In the genomic region with DNA sequence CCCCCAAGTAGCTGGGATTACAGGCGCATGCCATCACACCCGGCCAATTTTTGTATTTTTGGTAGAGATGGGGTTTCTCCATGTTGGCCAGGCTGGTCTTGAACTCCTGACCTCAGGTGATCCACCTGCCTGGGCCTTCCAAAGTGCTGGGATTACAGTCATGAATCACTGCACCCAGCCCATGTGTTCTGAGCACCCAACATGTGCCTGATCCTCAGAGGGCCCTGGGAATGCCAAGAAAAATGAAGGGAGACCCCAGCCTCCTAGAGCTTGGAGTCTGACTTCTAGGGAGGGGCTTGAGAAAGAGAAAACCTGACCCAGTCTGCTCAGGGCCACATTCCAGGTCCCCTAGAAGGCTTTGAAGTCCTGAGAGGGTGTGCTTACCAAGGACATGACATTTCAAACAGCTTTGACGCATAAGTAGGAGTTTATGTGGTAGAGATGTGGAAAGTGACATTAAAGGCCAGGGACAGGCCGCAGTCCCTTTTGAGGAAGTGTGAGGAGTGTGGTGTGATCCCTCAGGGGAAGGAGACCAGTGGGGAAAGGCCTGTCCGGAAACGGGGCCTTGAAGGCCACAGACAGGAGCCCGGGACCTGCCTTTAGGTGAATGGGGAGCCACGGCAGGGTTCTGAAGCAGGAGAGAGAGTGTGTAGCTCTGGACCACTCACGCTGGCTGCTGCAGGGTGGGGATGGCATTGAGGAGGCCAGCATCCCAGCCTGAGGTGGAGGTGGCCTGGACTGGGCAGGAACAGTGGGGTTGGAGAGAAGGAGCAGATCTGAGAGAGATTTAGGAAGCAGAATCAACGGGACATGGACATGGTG, we compare ENCODE assay signal across 15 cellular contexts. TPM values are rescaled to one million over a fixed set of nuclear protein-coding genes. Genes with fewer than 3 reads are reported as not detected.
DNase-seq lines count a peak whose midpoint lies in the region; ATAC-seq and TF ChIP-seq lines count a peak whose summit lies in the region.
"Had no signal": no experiment of that assay in that cellular context is flagged by ENCODE, and none has a peak within 500 bp of the region (broad histone marks: within the 10 kb centered on the region; RNA-seq: fewer than 3 reads in every experiment).

No MANE protein-coding gene starts in this region.

- H3K4me3 Mint-ChIP-seq in naive thymus-derived CD4-positive, alpha-beta T cell: no peak overlapping the region
- no peak overlapping the region for H3K4me3 Mint-ChIP-seq in natural killer cell
- H3K4me3 Mint-ChIP-seq: neural crest cell had no signal

- WGBS in esophagus muscularis mucosa: 81% methylated on average over 10 of the region's 10 CpGs

- TF ChIP-seq POLR2A in Peyer's patch (IDR thresholded peaks at IDR 0.05) (no peak), esophagus muscularis mucosa (IDR thresholded peaks at IDR 0.05; ENCODE audit: low read depth) (no peak)

- peak in 2 of 3 donors; percentile 37 to 52 for DNase-seq in Peyer's patch
- DNase-seq in naive thymus-derived CD4-positive, alpha-beta T cell: no peak
- no peak for DNase-seq in LoVo (ENCODE audit: low spot score)
- no peak for DNase-seq in natural killer cell
- DNase-seq in esophagus muscularis mucosa (ENCODE audit: extremely low spot score): no peak
- DNase-seq in stimulated activated CD4-positive, alpha-beta T cell treated with anti-CD3 and anti-CD28 coated beads, Interleukin-4, amount 100 ng/mL, for 4 hours: no peak
- DNase-seq: activated naive CD4-positive, alpha-beta T cell treated with anti-CD3 and anti-CD28 coated beads, Interleukin-2, amount 50 U/mL, for 16 hours; foreskin melanocyte; left colon; NCI-H446; SHP77 treated with DMSO at 0.1 percent for 48 hours had no signal

- ATAC-seq in GM21717 (IDR thresholded peaks at IDR 0.05; ENCODE audit: unreplicated experiment) (peak; percentile 30), natural killer cell (no peak)
- ATAC-seq in naive thymus-derived CD4-positive, alpha-beta T cell: peak; percentile 57
- ATAC-seq: left colon had no signal

- TF ChIP-seq CTCF in GM12875 (IDR thresholded peaks at IDR 0.05; ENCODE audit: borderline replicate concordance, insufficient read depth, low read depth, low read length): no peak
- TF ChIP-seq CTCF in Peyer's patch (IDR thresholded peaks at IDR 0.05): no peak
- TF ChIP-seq CTCF in natural killer cell (IDR thresholded peaks at IDR 0.05): no peak
- no peak for TF ChIP-seq CTCF in esophagus muscularis mucosa (IDR thresholded peaks at IDR 0.05)

- no peaks in the 10 kb centered on the region for H3K9me3 Mint-ChIP-seq in naive thymus-derived CD4-positive, alpha-beta T cell
- no peaks in the 10 kb centered on the region for H3K9me3 Mint-ChIP-seq in natural killer cell
- H3K9me3 Mint-ChIP-seq: neural crest cell had no signal

- H3K9me3 ChIP-seq in Peyer's patch (no peaks in the 10 kb centered on the region), esophagus muscularis mucosa (no peaks in the 10 kb centered on the region)
- no peaks in the 10 kb centered on the region for H3K9me3 ChIP-seq in naive thymus-derived CD4-positive, alpha-beta T cell (ENCODE audit: control insufficient read depth in 2 of 3, low read length in 3 of 3)

- H3K4me3 ChIP-seq in GM12875 (ENCODE audit: low read depth, low read length): peak overlapping the region; percentile 19
- no peak overlapping the region for H3K4me3 ChIP-seq in Peyer's patch
- no peak overlapping the region for H3K4me3 ChIP-seq in naive thymus-derived CD4-positive, alpha-beta T cell (ENCODE audit: low read length)
- H3K4me3 ChIP-seq in esophagus muscularis mucosa: no peak overlapping the region

- CTCF ChIA-PET in naive thymus-derived CD4-positive, alpha-beta T cell (lab: Charles Lee): no interaction called here

- no peak for TF ChIP-seq EP300 in esophagus muscularis mucosa (IDR thresholded peaks at IDR 0.05)

- H3K36me3 ChIP-seq in Peyer's patch (no peaks in the 10 kb centered on the region), esophagus muscularis mucosa (no peaks in the 10 kb centered on the region)
- H3K36me3 ChIP-seq in naive thymus-derived CD4-positive, alpha-beta T cell (ENCODE audit: control insufficient read depth in 2 of 3, insufficient read depth in 3 of 3, low read length in 3 of 3): no peaks in the 10 kb centered on the region

- H3K4me1 ChIP-seq in Peyer's patch (peaks cover 0 to 12% (median 4%) of the 10 kb centered on the region in 4 donors), esophagus muscularis mucosa (no peaks in the 10 kb centered on the region)
- no peaks in the 10 kb centered on the region for H3K4me1 ChIP-seq in naive thymus-derived CD4-positive, alpha-beta T cell (ENCODE audit: control insufficient read depth in 2 of 2, insufficient read depth in 2 of 2, low read length in 2 of 2)

- H3K36me3 Mint-ChIP-seq in naive thymus-derived CD4-positive, alpha-beta T cell: no peaks in the 10 kb centered on the region
- no peaks in the 10 kb centered on the region for H3K36me3 Mint-ChIP-seq in natural killer cell

- H3K27me3 ChIP-seq in Peyer's patch (no peaks in the 10 kb centered on the region), esophagus muscularis mucosa (no peaks in the 10 kb centered on the region)
- H3K27me3 ChIP-seq in naive thymus-derived CD4-positive, alpha-beta T cell (ENCODE audit: control insufficient read depth in 2 of 2, insufficient read depth in 2 of 2, low read length in 2 of 2): no peaks in the 10 kb centered on the region

- H3K27me3 Mint-ChIP-seq in naive thymus-derived CD4-positive, alpha-beta T cell: peaks cover 0 to 3% (median 0%) of the 10 kb centered on the region in 5 donors
- H3K27me3 Mint-ChIP-seq in natural killer cell (ENCODE audit: low read depth in 2 of 2): peaks cover 3 to 4% of the 10 kb centered on the region in 2 donors

- intact Hi-C loops in naive thymus-derived CD4-positive, alpha-beta T cell (cut with micrococcal nuclease): no loop called here
- intact Hi-C loops in natural killer cell (cut with micrococcal nuclease): no loop called here
- intact Hi-C loops in esophagus muscularis mucosa (cut with DNase I): no loop called here

- peak overlapping the region in 1 of 4 donors; percentile 13 for H3K27ac ChIP-seq in Peyer's patch
- no peak overlapping the region for H3K27ac ChIP-seq in naive thymus-derived CD4-positive, alpha-beta T cell (ENCODE audit: low read depth, low read length)
- no peak overlapping the region for H3K27ac ChIP-seq in esophagus muscularis mucosa (replicated peaks in 1 of 4)

- POLR2A ChIA-PET in naive thymus-derived CD4-positive, alpha-beta T cell (lab: Charles Lee): no interaction called here

- H3K27ac Mint-ChIP-seq in naive thymus-derived CD4-positive, alpha-beta T cell: no peak overlapping the region
- no peak overlapping the region for H3K27ac Mint-ChIP-seq in natural killer cell

- H3K4me1 Mint-ChIP-seq in naive thymus-derived CD4-positive, alpha-beta T cell: no peaks in the 10 kb centered on the region
- H3K4me1 Mint-ChIP-seq in natural killer cell: peaks cover 0 to 5% of the 10 kb centered on the region in 2 donors
- H3K4me1 Mint-ChIP-seq: neural crest cell had no signal

RNA-seq across cellular contexts. Expression of gene CCL22, which starts 1.0 kb away (rescaled TPM):
- 1 to 10 TPM in 1 of 4 donors, under 1 TPM in 1, not detected in 2; 0.40 to 3.3 TPM for total RNA-seq in Peyer's patch
- 1 to 10 TPM in 1 of 5 experiments, under 1 TPM in 3, not detected in 1; 0.17 to 1.9 (median 0.48) TPM for total RNA-seq in naive thymus-derived CD4-positive, alpha-beta T cell
- polyA plus RNA-seq in naive thymus-derived CD4-positive, alpha-beta T cell: not detected
- total RNA-seq in natural killer cell: under 1 TPM in 1 of 3 donors, not detected in 2; 0.14 TPM
- not detected for total RNA-seq in esophagus muscularis mucosa
- total RNA-seq: dermis microvascular lymphatic vessel endothelial cell, neural crest cell had no signal

RNA-seq across cellular contexts. Expression of gene CX3CL1, which starts 14.7 kb away (rescaled TPM):
- total RNA-seq in Peyer's patch: 1 to 10 TPM; 1.7 to 2.3 (median 2.1) TPM
- total RNA-seq in naive thymus-derived CD4-positive, alpha-beta T cell: not detected
- not detected for polyA plus RNA-seq in naive thymus-derived CD4-positive, alpha-beta T cell
- not detected for total RNA-seq in natural killer cell
- total RNA-seq in esophagus muscularis mucosa: 10 to 100 TPM; 26.8 to 40.4 (median 29.9) TPM

RNA-seq across cellular contexts. Expression of gene CCL17, which starts 47.0 kb away (rescaled TPM):
- total RNA-seq in Peyer's patch (not detected), natural killer cell (not detected), esophagus muscularis mucosa (not detected)
- total RNA-seq in naive thymus-derived CD4-positive, alpha-beta T cell: under 1 TPM in 1 of 5 experiments, not detected in 4; 0.60 TPM
- not detected for polyA plus RNA-seq in naive thymus-derived CD4-positive, alpha-beta T cell
- total RNA-seq: dermis microvascular lymphatic vessel endothelial cell, left colon, neural crest cell had no signal

Comparison
In these comparisons a context has a peak if more than half of its experiments do, and no peak if none do; other contexts are left out.
1. ATAC-seq: peak in GM21717 (single experiment) and naive thymus-derived CD4-positive, alpha-beta T cell (single experiment); none in natural killer cell (0 of 3).
2. DNase-seq: peak in Peyer's patch (2 of 3); none in naive thymus-derived CD4-positive, alpha-beta T cell (0 of 9), LoVo (single experiment), natural killer cell (single experiment), esophagus muscularis mucosa (single experiment) and stimulated activated CD4-positive, alpha-beta T cell treated with anti-CD3 and anti-CD28 coated beads, Interleukin-4, amount 100 ng/mL, for 4 hours (0 of 2).
3. RNA of gene CX3CL1, which starts 14.7 kb away (total RNA-seq): 26.8 to 40.4 TPM in esophagus muscularis mucosa; 1.7 to 2.3 TPM in Peyer's patch, not detected in naive thymus-derived CD4-positive, alpha-beta T cell and not detected in natural killer cell; every median in the first group is over 4 times any median in the second.